8 cellular contexts compared by ENCODE assay signal in genomic region chr6:144149558-144149893, GRCh38. TPM values are rescaled to one million over a fixed set of nuclear protein-coding genes. Genes with fewer than 3 reads are reported as not detected.
DNase-seq lines count a peak whose midpoint lies in the region; FAIRE-seq and TF ChIP-seq lines count a peak whose summit lies in the region.
"Had no signal": no experiment of that assay in that cellular context is flagged by ENCODE, and none has a peak within 500 bp of the region (broad histone marks: within the 10 kb centered on the region; RNA-seq: fewer than 3 reads in every experiment).

No MANE protein-coding gene starts in this region.

- H3K27me3 ChIP-seq in HAP-1 (ENCODE audit: low read depth) (no peaks in the 10 kb centered on the region; the same call in 1 of the 2 replicates), WERI-Rb-1 (ENCODE audit: insufficient read depth, low read depth, severe bottlenecking) (peaks cover 13% of the 10 kb centered on the region), right atrium auricular region (no peaks in the 10 kb centered on the region), skeletal muscle tissue (ENCODE audit: control insufficient read depth in 3 of 3, insufficient read depth in 3 of 3, low read length in 3 of 3) (peaks cover 0 to 16% (median 12%) of the 10 kb centered on the region in 3 donors)

- in situ Hi-C loops in HAP-1 (cut with MboI; ENCODE audit: low sequenced_read_pairs), result no loop called here

- POLR2A ChIA-PET in HEK293T (lab: Yijun Ruan, JAX), result no interaction called here

- FAIRE-seq in frontal cortex (lab: Jason Lieb, UNC), result no peak

- H3K4me3 ChIP-seq in HAP-1 (peak overlapping the region; percentile 53), WERI-Rb-1 (ENCODE audit: low read depth, low read length) (peak overlapping the region; percentile 51), right atrium auricular region (peak overlapping the region; percentile 74 to 94), skeletal muscle tissue (ENCODE audit: low read length in 3 of 3) (peak overlapping the region; percentile 64 to 83 (median 78))

- H3K4me1 ChIP-seq in HAP-1 (no peaks in the 10 kb centered on the region), right atrium auricular region (peaks cover 0 to 24% of the 10 kb centered on the region in 2 donors), skeletal muscle tissue (ENCODE audit: control insufficient read depth in 3 of 3, insufficient read depth in 3 of 3, low read length in 3 of 3) (peaks cover 0 to 14% (median 12%) of the 10 kb centered on the region in 3 donors)

- no peaks in the 10 kb centered on the region for H3K36me3 ChIP-seq in HAP-1 (replicated peaks)
- H3K36me3 ChIP-seq in WERI-Rb-1, result no peaks in the 10 kb centered on the region
- no peaks in the 10 kb centered on the region for H3K36me3 ChIP-seq in right atrium auricular region
- no peaks in the 10 kb centered on the region for H3K36me3 ChIP-seq in skeletal muscle tissue (ENCODE audit: control insufficient read depth in 3 of 3, insufficient read depth in 3 of 3, low read length in 3 of 3)

- no peak for DNase-seq in HAP-1 (ENCODE audit: low spot score in 2 of 2)
- no peak for DNase-seq in WERI-Rb-1
- DNase-seq in right atrium auricular region (ENCODE audit: low spot score), result no peak
- DNase-seq in frontal cortex (ENCODE audit: low spot score in 2 of 2), result no peak
- no peak for DNase-seq in EL
- DNase-seq in HEK293T (ENCODE audit: extremely low spot score), result no peak

- H3K9me3 ChIP-seq in HAP-1, result no peaks in the 10 kb centered on the region
- no peaks in the 10 kb centered on the region for H3K9me3 ChIP-seq in WERI-Rb-1 (ENCODE audit: severe bottlenecking)
- no peaks in the 10 kb centered on the region for H3K9me3 ChIP-seq in right atrium auricular region
- no peaks in the 10 kb centered on the region for H3K9me3 ChIP-seq in skeletal muscle tissue (ENCODE audit: control insufficient read depth in 3 of 3, low read length in 3 of 3)

- H3K27ac ChIP-seq in WERI-Rb-1, result no peak overlapping the region
- H3K27ac ChIP-seq in right atrium auricular region, result peak overlapping the region in 1 of 2 donors; percentile 75
- no peak overlapping the region for H3K27ac ChIP-seq in skeletal muscle tissue (ENCODE audit: low read depth, low read length)

- CTCF ChIA-PET in HEK293T (lab: Yijun Ruan, JAX), result interaction anchor here (0.6 kb wide), 1 partner anchor 10 kb away, joined by 3 read pairs; no protein-coding TSS in a partner anchor

- no peak for TF ChIP-seq CTCF in WERI-Rb-1 (IDR thresholded peaks at IDR 0.05; ENCODE audit: low read depth, low read length)
- TF ChIP-seq CTCF in right atrium auricular region (IDR thresholded peaks at IDR 0.05), result no peak

- peak overlapping the region in 1 of 3 donors; percentile 28 for H3K9ac ChIP-seq in skeletal muscle tissue (ENCODE audit: low read depth in 1 of 3, low read length in 3 of 3)

TF ChIP-seq in HEK293T, 16 proteins besides CTCF, POLR2A, EP300 and RAD21:
- TF ChIP-seq TARDBP (IDR thresholded peaks at IDR 0.05) (no peak), SP1 (IDR thresholded peaks at IDR 0.05) (no peak), FOXM1 (IDR thresholded peaks at IDR 0.05; ENCODE audit: borderline replicate concordance) (no peak)

RNA-seq across cellular contexts. Expression of gene STX11, which starts 0.8 kb away (rescaled TPM):
- 10 to 100 TPM in 1 of 2 donors, 1 to 10 TPM in 1; 7.3 to 21.5 TPM for total RNA-seq in right atrium auricular region
- 2.1 TPM for total RNA-seq in skeletal muscle tissue
- under 0.01 TPM for total RNA-seq in frontal cortex
- total RNA-seq: H4 had no signal

RNA-seq across cellular contexts. Expression of gene SF3B5, which starts 54.2 kb away (rescaled TPM):
- 100 to 1,000 TPM; 113 to 146 TPM for total RNA-seq in right atrium auricular region
- total RNA-seq in skeletal muscle tissue, result 71.5 TPM
- total RNA-seq in frontal cortex, result 43.6 TPM
